Comparison of ENCODE assay signal across 8 cellular contexts in genomic region chr2:226792155-226792871, GRCh38. TPM values are rescaled to one million over a fixed set of nuclear protein-coding genes. Genes with fewer than 3 reads are reported as not detected.
DNase-seq lines count a peak whose midpoint lies in the region; ATAC-seq, FAIRE-seq and TF ChIP-seq lines count a peak whose summit lies in the region.

No MANE protein-coding gene starts in this region.

- ATAC-seq in activated naive CD8-positive, alpha-beta T cell treated with anti-CD3 and anti-CD28 coated beads, Interleukin-2, amount 10 ng/mL, durations not matched to agents 7 days and 5 days (ENCODE audit: low read depth): no peak
- ATAC-seq in GM21723 (IDR thresholded peaks at IDR 0.05; ENCODE audit: unreplicated experiment) (no peak), HG02588 (IDR thresholded peaks at IDR 0.05; ENCODE audit: unreplicated experiment) (no peak)

- H3K4me1 ChIP-seq in HAP-1 (peaks cover 4% of the 10 kb centered on the region), kidney (ENCODE audit: control insufficient read depth in 1 of 2, insufficient read depth in 1 of 2, low read depth in 1 of 2, low read length in 2 of 2) (peaks cover 13 to 27% of the 10 kb centered on the region in 2 donors), testis (no peaks in the 10 kb centered on the region)

- peak overlapping the region; percentile 63 to 68 for H3K9ac ChIP-seq in kidney (ENCODE audit: low read length in 2 of 2)

- H3K27me3 Mint-ChIP-seq in activated naive CD8-positive, alpha-beta T cell treated with anti-CD3 and anti-CD28 coated beads, Interleukin-2, amount 10 ng/mL, durations not matched to agents 7 days and 5 days: no peaks in the 10 kb centered on the region

- H3K9me3 Mint-ChIP-seq in activated naive CD8-positive, alpha-beta T cell treated with anti-CD3 and anti-CD28 coated beads, Interleukin-2, amount 10 ng/mL, durations not matched to agents 7 days and 5 days: no peaks in the 10 kb centered on the region

- intact Hi-C loops in kidney (cut with DNase I): loop anchor here (10.0 kb wide), 1 partner anchor 138 kb away; no protein-coding TSS in a partner anchor
- intact Hi-C loops in testis (cut with DNase I; ENCODE audit: low total_unique reads): loop anchor here (10.0 kb wide), 1 partner anchor 68 kb away; no protein-coding TSS in a partner anchor

- H3K27ac ChIP-seq in kidney (ENCODE audit: low read depth in 2 of 2, low read length in 2 of 2): peak overlapping the region; percentile 94
- H3K27ac ChIP-seq in testis: peak overlapping the region; percentile 87 to 93

- peaks cover 11% of the 10 kb centered on the region for H3K36me3 Mint-ChIP-seq in activated naive CD8-positive, alpha-beta T cell treated with anti-CD3 and anti-CD28 coated beads, Interleukin-2, amount 10 ng/mL, durations not matched to agents 7 days and 5 days

- 29 to 31% methylated on average over 7 of the region's 7 CpGs for WGBS in testis, 2 donors

- POLR2A ChIA-PET in AG04449 (lab: Yijun Ruan, JAX): no interaction called here
- POLR2A ChIA-PET in activated naive CD8-positive, alpha-beta T cell treated with anti-CD3 and anti-CD28 coated beads, Interleukin-2, amount 10 ng/mL, durations not matched to agents 7 days and 5 days (lab: Charles Lee): interaction anchor here (0.6 to 2.2 kb wide), 5 partner anchors 8 to 46 kb away, joined by 3 to 15 read pairs (median 7); partner anchors contain the start of genes IRS1 and RHBDD1

- H3K4me3 ChIP-seq in AG04449 (ENCODE audit: low read depth, low read length) (peak overlapping the region; percentile 83), HAP-1 (peak overlapping the region; percentile 35), kidney (ENCODE audit: low read length in 2 of 2) (peak overlapping the region; percentile 68 to 73), testis (peak overlapping the region; percentile 67 to 79)

- no peaks in the 10 kb centered on the region for H3K36me3 ChIP-seq in HAP-1 (replicated peaks)
- H3K36me3 ChIP-seq in kidney (ENCODE audit: control insufficient read depth in 1 of 2, insufficient read depth in 2 of 2, low read length in 2 of 2): no peaks in the 10 kb centered on the region
- no peaks in the 10 kb centered on the region for H3K36me3 ChIP-seq in testis (ENCODE audit: low read depth, missing control alignments)

- in situ Hi-C loops in HAP-1 (cut with MboI; ENCODE audit: low sequenced_read_pairs): loop anchor here (10.0 to 25.0 kb wide), 2 partner anchors 192 to 1130 kb away; no protein-coding TSS in a partner anchor

- CTCF ChIA-PET in AG04449 (lab: Yijun Ruan, JAX): no interaction called here

- H3K4me1 Mint-ChIP-seq in activated naive CD8-positive, alpha-beta T cell treated with anti-CD3 and anti-CD28 coated beads, Interleukin-2, amount 10 ng/mL, durations not matched to agents 7 days and 5 days: peaks cover 56% of the 10 kb centered on the region

- no peaks in the 10 kb centered on the region for H3K27me3 ChIP-seq in HAP-1 (ENCODE audit: low read depth)
- no peaks in the 10 kb centered on the region for H3K27me3 ChIP-seq in testis

- TF ChIP-seq CTCF in AG04449 (IDR thresholded peaks at IDR 0.05; ENCODE audit: insufficient read depth, low read length, missing control alignments): no peak
- TF ChIP-seq CTCF in kidney (IDR thresholded peaks at IDR 0.05; ENCODE audit: borderline replicate concordance, extremely low read depth, insufficient read depth): no peak
- no peak for TF ChIP-seq CTCF in testis (IDR thresholded peaks at IDR 0.05)
- no peak for TF ChIP-seq CTCF in GM20000 (IDR thresholded peaks at IDR 0.05; ENCODE audit: extremely low read depth, missing control alignments)

- peak overlapping the region; percentile 85 for H3K27ac Mint-ChIP-seq in activated naive CD8-positive, alpha-beta T cell treated with anti-CD3 and anti-CD28 coated beads, Interleukin-2, amount 10 ng/mL, durations not matched to agents 7 days and 5 days

- no peak for TF ChIP-seq POLR2A in testis (IDR thresholded peaks at IDR 0.05)

- H3K4me3 Mint-ChIP-seq in activated naive CD8-positive, alpha-beta T cell treated with anti-CD3 and anti-CD28 coated beads, Interleukin-2, amount 10 ng/mL, durations not matched to agents 7 days and 5 days: peak overlapping the region; percentile 78

- H3K9me3 ChIP-seq in HAP-1: no peaks in the 10 kb centered on the region
- H3K9me3 ChIP-seq in kidney (ENCODE audit: control insufficient read depth in 1 of 2, low read length in 2 of 2): no peaks in the 10 kb centered on the region
- H3K9me3 ChIP-seq in testis: no peaks in the 10 kb centered on the region

- no peak for FAIRE-seq in kidney (lab: Jason Lieb, UNC)

- DNase-seq in AG04449 (ENCODE audit: low read depth, low spot score): no peak
- DNase-seq in HAP-1 (ENCODE audit: low spot score in 2 of 2): no peak
- no peak for DNase-seq in activated naive CD8-positive, alpha-beta T cell treated with anti-CD3 and anti-CD28 coated beads, Interleukin-2, amount 10 ng/mL, durations not matched to agents 7 days and 5 days
- no peak for DNase-seq in kidney
- no peak for DNase-seq in testis
- no peak for DNase-seq in GM20000 (ENCODE audit: low spot score)

RNA-seq across cellular contexts. Expression of gene IRS1, which starts 7.3 kb away (rescaled TPM):
- 1 to 10 TPM; 6.5 to 8.0 TPM for total RNA-seq in activated naive CD8-positive, alpha-beta T cell treated with anti-CD3 and anti-CD28 coated beads, Interleukin-2, amount 10 ng/mL, durations not matched to agents 7 days and 5 days
- total RNA-seq in kidney (13.4 TPM), testis (1 to 10 TPM; 3.1 to 5.9 TPM)
- polyA plus RNA-seq in kidney (ENCODE audit: insufficient read depth, low read depth, low replicate concordance) (4.5 TPM), testis (ENCODE audit: insufficient read depth, low read depth, low replicate concordance) (3.1 TPM)

RNA-seq across cellular contexts. Expression of gene RHBDD1, which starts 43.5 kb away (rescaled TPM):
- total RNA-seq in activated naive CD8-positive, alpha-beta T cell treated with anti-CD3 and anti-CD28 coated beads, Interleukin-2, amount 10 ng/mL, durations not matched to agents 7 days and 5 days: 10 to 100 TPM; 33.1 to 44.9 TPM
- total RNA-seq in kidney (49.9 TPM), testis (10 to 100 TPM; 38.0 to 43.4 TPM)
- polyA plus RNA-seq in kidney (ENCODE audit: insufficient read depth, low read depth, low replicate concordance) (8.3 TPM), testis (ENCODE audit: insufficient read depth, low read depth, low replicate concordance) (49.8 TPM)
